9 cellular contexts compared by ENCODE assay signal in genomic region chr19:13104848-13105646, GRCh38. TPM values are rescaled to one million over a fixed set of nuclear protein-coding genes. Genes with fewer than 3 reads are reported as not detected.
DNase-seq lines count a peak whose midpoint lies in the region; ATAC-seq lines count a peak whose summit lies in the region.
"Had no signal": no experiment of that assay in that cellular context is flagged by ENCODE, and none has a peak within 500 bp of the region (broad histone marks: within the 10 kb centered on the region; RNA-seq: fewer than 3 reads in every experiment).

No MANE protein-coding gene starts in this region.

- peaks cover 30% of the 10 kb centered on the region for H3K4me1 Mint-ChIP-seq in activated T-cell treated with anti-CD3 and anti-CD28 coated beads, Interleukin-2, amount 50 U/mL, for 4 hours (ENCODE audit: low read depth)
- peaks cover 25 to 37% (median 30%) of the 10 kb centered on the region in 3 donors for H3K4me1 Mint-ChIP-seq in T-cell

- peak overlapping the region in 1 of 2 donors; percentile 31 for H3K4me3 ChIP-seq in esophagus (ENCODE audit: low read depth in 1 of 2, low read length in 2 of 2)

- H3K9me3 ChIP-seq in esophagus (ENCODE audit: control insufficient read depth in 2 of 2, insufficient read depth in 1 of 2, low read depth in 1 of 2, low read length in 1 of 2) = peaks cover 0 to 2% of the 10 kb centered on the region in 2 donors

- H3K4me3 Mint-ChIP-seq in activated T-cell treated with anti-CD3 and anti-CD28 coated beads, Interleukin-2, amount 50 U/mL, for 4 hours = peak overlapping the region; percentile 86
- peak overlapping the region; percentile 89 to 92 (median 89) for H3K4me3 Mint-ChIP-seq in T-cell

- no peak for DNase-seq in activated T-cell treated with anti-CD3 and anti-CD28 coated beads, Interleukin-2, amount 50 U/mL, for 4 hours
- DNase-seq in activated T-cell treated with anti-CD3 and anti-CD28 coated beads for 4 hours (no peak), T-cell (peak in 6 of 34 experiments; percentile 29 to 50 (median 38)), HPDE6-E6E7 (ENCODE audit: extremely low spot score) (no peak), NCI-H2029 (lab: John Stamatoyannopoulos, UW) (no peak)
- DNase-seq: NCI-H524 treated with DMSO at 0.1 percent for 48 hours had no signal

- H3K27ac Mint-ChIP-seq in T-cell = peak overlapping the region; percentile 92 to 94

- CTCF ChIA-PET in T-cell (lab: Charles Lee) = interaction anchor here (0.6 to 1.8 kb wide), 3 partner anchors 13 to 214 kb away, joined by 3 to 6 read pairs (median 5); partner anchors contain the start of genes GCDH (in 1 of the 2) and NACC1 (in 1 of the 2)

- H3K27me3 Mint-ChIP-seq in activated T-cell treated with anti-CD3 and anti-CD28 coated beads, Interleukin-2, amount 50 U/mL, for 4 hours (ENCODE audit: low read depth) = no peaks in the 10 kb centered on the region
- no peaks in the 10 kb centered on the region for H3K27me3 Mint-ChIP-seq in T-cell

- H3K36me3 ChIP-seq in esophagus (ENCODE audit: control insufficient read depth in 2 of 2, insufficient read depth in 2 of 2, low read length in 1 of 2) = peaks cover 0 to 19% of the 10 kb centered on the region in 2 donors

- POLR2A ChIA-PET in T-cell (lab: Charles Lee) = no interaction called here

- peaks cover 0 to 13% of the 10 kb centered on the region in 2 donors for H3K4me1 ChIP-seq in esophagus (ENCODE audit: control insufficient read depth in 2 of 2, insufficient read depth in 2 of 2, low read length in 1 of 2)

- no peaks in the 10 kb centered on the region for H3K9me3 Mint-ChIP-seq in activated T-cell treated with anti-CD3 and anti-CD28 coated beads, Interleukin-2, amount 50 U/mL, for 4 hours
- H3K9me3 Mint-ChIP-seq in T-cell = no peaks in the 10 kb centered on the region

- no peaks in the 10 kb centered on the region for H3K27me3 ChIP-seq in esophagus (ENCODE audit: control insufficient read depth in 1 of 2, insufficient read depth in 2 of 2, low read length in 2 of 2)

- 66 to 70% methylated on average over 26 of the region's 26 CpGs for WGBS in esophagus, 2 donors

- ATAC-seq in activated T-cell treated with anti-CD3 and anti-CD28 coated beads, Interleukin-2, amount 50 U/mL, for 4 hours = peak; percentile 20 to 25
- ATAC-seq in T-cell (replicated peaks in 1 of 4) (peak; percentile 43 to 57 (median 46)), HG03175 (IDR thresholded peaks at IDR 0.05; ENCODE audit: unreplicated experiment) (no peak)

- peak overlapping the region; percentile 18 to 34 for H3K27ac ChIP-seq in esophagus (ENCODE audit: low read depth in 2 of 2, low read length in 1 of 2)
- peak overlapping the region; percentile 55 for H3K27ac ChIP-seq in temporal lobe (ENCODE audit: low read depth, low read length)

- peaks cover 8% of the 10 kb centered on the region for H3K36me3 Mint-ChIP-seq in activated T-cell treated with anti-CD3 and anti-CD28 coated beads, Interleukin-2, amount 50 U/mL, for 4 hours (ENCODE audit: insufficient read depth)
- H3K36me3 Mint-ChIP-seq in T-cell = peaks cover 5% of the 10 kb centered on the region

RNA-seq across cellular contexts. Expression of gene LYL1, which starts 2.4 kb away (rescaled TPM):
- total RNA-seq in activated T-cell treated with anti-CD3 and anti-CD28 coated beads, Interleukin-2, amount 50 U/mL, for 4 hours = 1 to 10 TPM; 1.9 to 3.0 (median 2.9) TPM
- total RNA-seq in T-cell (10 to 100 TPM in 3 of 5 donors, 1 to 10 TPM in 2; 3.4 to 20.6 (median 15.4) TPM), temporal lobe (1.2 TPM)
- polyA plus RNA-seq in esophagus = 1 to 10 TPM; 1.5 to 1.9 TPM

RNA-seq across cellular contexts. Expression of gene TRMT1, which starts 11.5 kb away (rescaled TPM):
- total RNA-seq in activated T-cell treated with anti-CD3 and anti-CD28 coated beads, Interleukin-2, amount 50 U/mL, for 4 hours = 100 to 1,000 TPM; 240 to 248 (median 246) TPM
- 100 to 1,000 TPM in 2 of 5 donors, 10 to 100 TPM in 3; 68.9 to 121 (median 95.6) TPM for total RNA-seq in T-cell
- 10 to 100 TPM; 34.0 to 59.5 TPM for polyA plus RNA-seq in esophagus
- 14.3 TPM for total RNA-seq in temporal lobe

RNA-seq across cellular contexts. Expression of gene NACC1, which starts 13.0 kb away (rescaled TPM):
- total RNA-seq in activated T-cell treated with anti-CD3 and anti-CD28 coated beads, Interleukin-2, amount 50 U/mL, for 4 hours = 100 to 1,000 TPM; 127 to 137 (median 134) TPM
- total RNA-seq in T-cell (10 to 100 TPM; 23.8 to 44.9 (median 38.1) TPM), temporal lobe (11.6 TPM)
- 10 to 100 TPM; 19.5 to 39.4 TPM for polyA plus RNA-seq in esophagus

RNA-seq across cellular contexts. Expression of gene STX10, which starts 45.1 kb away (rescaled TPM):
- 10 to 100 TPM; 64.5 to 66.0 (median 65.4) TPM for total RNA-seq in activated T-cell treated with anti-CD3 and anti-CD28 coated beads, Interleukin-2, amount 50 U/mL, for 4 hours
- total RNA-seq in T-cell (10 to 100 TPM; 43.8 to 89.6 (median 67.3) TPM), temporal lobe (18.9 TPM)
- 10 to 100 TPM; 75.1 to 76.0 TPM for polyA plus RNA-seq in esophagus

RNA-seq across cellular contexts. Expression of gene IER2, which starts 45.2 kb away (rescaled TPM):
- 100 to 1,000 TPM in 2 of 3 donors, 10 to 100 TPM in 1; 99.4 to 113 (median 110) TPM for total RNA-seq in activated T-cell treated with anti-CD3 and anti-CD28 coated beads, Interleukin-2, amount 50 U/mL, for 4 hours
- total RNA-seq in T-cell = 100 to 1,000 TPM; 165 to 413 (median 196) TPM
- 100 to 1,000 TPM in 1 of 2 donors, 10 to 100 TPM in 1; 52.1 to 101 TPM for polyA plus RNA-seq in esophagus
- total RNA-seq in temporal lobe = 9.6 TPM
